Comparison of ENCODE assay signal across 8 cellular contexts in the genomic region with DNA sequence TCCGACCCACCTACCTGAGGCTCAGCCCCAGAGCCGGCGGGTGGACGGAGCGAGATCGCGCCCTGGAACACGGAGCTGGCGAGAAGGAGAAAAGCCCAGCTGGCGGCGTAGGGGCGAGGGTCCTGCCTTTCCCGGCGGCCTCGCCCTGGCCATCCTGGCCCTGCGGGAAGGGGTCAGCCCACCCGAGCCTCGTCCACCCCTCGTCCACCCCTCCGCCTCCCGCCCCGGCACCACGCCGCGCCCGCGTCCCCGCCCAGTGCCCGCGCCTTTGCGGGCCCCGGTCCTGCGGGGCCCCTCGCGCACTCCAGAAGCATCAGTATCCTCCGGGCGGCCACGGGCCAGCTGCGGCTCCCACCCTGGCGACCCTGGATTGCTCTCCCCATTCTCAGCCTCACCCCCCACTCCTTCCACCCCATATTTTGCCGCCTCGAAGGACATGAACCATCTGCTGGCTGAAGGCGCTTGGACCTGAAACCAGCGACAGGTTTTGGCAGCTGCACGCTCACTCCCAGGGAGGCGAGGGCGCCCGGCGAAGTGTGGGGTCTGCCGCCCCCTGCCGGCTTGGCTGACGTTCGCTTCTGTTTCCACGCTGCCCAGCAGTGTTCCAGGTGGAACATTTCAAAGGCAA.
DNase-seq lines count a peak whose midpoint lies in the region; ATAC-seq and TF ChIP-seq lines count a peak whose summit lies in the region.

No MANE protein-coding gene starts in this region.

- CTCF ChIA-PET in BJ (lab: Yijun Ruan, JAX) (no interaction called here), RWPE1 (lab: Yijun Ruan, JAX) (interaction anchor here (0.6 to 1.4 kb wide), 12 partner anchors 13 to 943 kb away, joined by 3 to 9 read pairs (median 3); no protein-coding TSS in a partner anchor)

- DNase-seq in BJ (ENCODE audit: low read depth) (no peak), RWPE1 (ENCODE audit: low spot score) (peak; percentile 81), right atrium auricular region (ENCODE audit: low spot score) (peak; percentile 60), progenitor cell of endocrine pancreas (ENCODE audit: low spot score, unreplicated experiment) (peak; percentile 79), OCI-M1 (lab: John Stamatoyannopoulos, UW) (no peak)
- peak; percentile 59 for DNase-seq in activated naive CD8-positive, alpha-beta T cell treated with anti-CD3 and anti-CD28 coated beads, Interleukin-2, amount 50 U/mL, for 24 hours

- H3K36me3 ChIP-seq in BJ (ENCODE audit: control insufficient read depth, insufficient read depth, low read length) (no peaks in the 10 kb centered on the region), right atrium auricular region (no peaks in the 10 kb centered on the region)

- POLR2A ChIA-PET in BJ (lab: Charles Lee), result no interaction called here
- POLR2A ChIA-PET in RWPE1 (lab: Yijun Ruan, JAX; ENCODE audit: low non-redundant PET), result interaction anchor here (0.6 kb wide), 1 partner anchor 15 kb away, joined by 3 read pairs; no protein-coding TSS in a partner anchor

- peaks cover 8% of the 10 kb centered on the region for H3K9me3 Mint-ChIP-seq in activated naive CD8-positive, alpha-beta T cell treated with anti-CD3 and anti-CD28 coated beads, Interleukin-2, amount 50 U/mL, for 24 hours
- peaks cover 7% of the 10 kb centered on the region for H3K9me3 Mint-ChIP-seq in progenitor cell of endocrine pancreas (ENCODE audit: low read depth)

- H3K4me1 Mint-ChIP-seq in activated naive CD8-positive, alpha-beta T cell treated with anti-CD3 and anti-CD28 coated beads, Interleukin-2, amount 50 U/mL, for 24 hours, result peaks cover 3% of the 10 kb centered on the region
- H3K4me1 Mint-ChIP-seq in progenitor cell of endocrine pancreas (ENCODE audit: low read depth), result peaks cover 2% of the 10 kb centered on the region

- H3K27ac Mint-ChIP-seq in activated naive CD8-positive, alpha-beta T cell treated with anti-CD3 and anti-CD28 coated beads, Interleukin-2, amount 50 U/mL, for 24 hours, result no peak overlapping the region
- H3K27ac Mint-ChIP-seq in progenitor cell of endocrine pancreas, result peak overlapping the region; percentile 73

- peaks cover 0 to 11% of the 10 kb centered on the region in 2 donors for H3K4me1 ChIP-seq in right atrium auricular region

- peak overlapping the region; percentile 41 for H3K4me3 Mint-ChIP-seq in activated naive CD8-positive, alpha-beta T cell treated with anti-CD3 and anti-CD28 coated beads, Interleukin-2, amount 50 U/mL, for 24 hours
- H3K4me3 Mint-ChIP-seq in progenitor cell of endocrine pancreas (ENCODE audit: low read depth), result peak overlapping the region; percentile 93

- peaks cover 0 to 12% of the 10 kb centered on the region in 2 donors for H3K9me3 ChIP-seq in right atrium auricular region

- H3K27ac ChIP-seq in RWPE1, result no peak overlapping the region
- H3K27ac ChIP-seq in right atrium auricular region, result no peak overlapping the region

- TF ChIP-seq CTCF in BJ (IDR thresholded peaks at IDR 0.05; ENCODE audit: insufficient read depth, low read depth, low read length) (peak; percentile 50), RWPE1 (conservative IDR thresholded peaks at IDR 0.05; ENCODE audit: low read depth) (peak; percentile 92), right atrium auricular region (IDR thresholded peaks at IDR 0.05) (peak; percentile 59 to 78), progenitor cell of endocrine pancreas (IDR thresholded peaks at IDR 0.05; ENCODE audit: unreplicated experiment) (peak; percentile 93)

- H3K36me3 Mint-ChIP-seq in activated naive CD8-positive, alpha-beta T cell treated with anti-CD3 and anti-CD28 coated beads, Interleukin-2, amount 50 U/mL, for 24 hours (ENCODE audit: low read depth), result no peaks in the 10 kb centered on the region
- H3K36me3 Mint-ChIP-seq in progenitor cell of endocrine pancreas (ENCODE audit: insufficient read depth), result peaks cover 2% of the 10 kb centered on the region

- ATAC-seq in GM19452 (IDR thresholded peaks at IDR 0.05; ENCODE audit: unreplicated experiment) (peak; percentile 97), HG03520 (IDR thresholded peaks at IDR 0.05; ENCODE audit: unreplicated experiment) (peak; percentile 97)
- ATAC-seq in activated naive CD8-positive, alpha-beta T cell treated with anti-CD3 and anti-CD28 coated beads, Interleukin-2, amount 50 U/mL, for 24 hours, result peak; percentile 70

- H3K4me3 ChIP-seq in BJ (ENCODE audit: low read depth, low read length) (no peak overlapping the region), right atrium auricular region (peak overlapping the region; percentile 12 to 46)

- H3K27me3 ChIP-seq in BJ (ENCODE audit: control insufficient read depth, insufficient read depth, low read length) (no peaks in the 10 kb centered on the region), right atrium auricular region (no peaks in the 10 kb centered on the region)

- H3K27me3 Mint-ChIP-seq in activated naive CD8-positive, alpha-beta T cell treated with anti-CD3 and anti-CD28 coated beads, Interleukin-2, amount 50 U/mL, for 24 hours, result peaks cover 35% of the 10 kb centered on the region
- peaks cover 7% of the 10 kb centered on the region for H3K27me3 Mint-ChIP-seq in progenitor cell of endocrine pancreas

Comparison
In these comparisons a context has a peak if more than half of its experiments do, and no peak if none do; other contexts are left out.
1. DNase-seq: peak in RWPE1 (single experiment), activated naive CD8-positive, alpha-beta T cell treated with anti-CD3 and anti-CD28 coated beads, Interleukin-2, amount 50 U/mL, for 24 hours (single experiment), right atrium auricular region (single experiment) and progenitor cell of endocrine pancreas (single experiment); none in BJ (single experiment) and OCI-M1 (single experiment).
2. Peak in every context shown above with its lines, with median percentiles within 50 percentile points of each other: CTCF ChIP-seq and ATAC-seq.